In genomic region chr9:129672702-129673101, GRCh38 we compare ENCODE assay signal across 33 cellular contexts. TPM values are rescaled to one million over a fixed set of nuclear protein-coding genes. Genes with fewer than 3 reads are reported as not detected.
"Had no signal": no experiment of that assay in that cellular context is flagged by ENCODE, and none has a peak within 500 bp of the region (broad histone marks: within the 10 kb centered on the region; RNA-seq: fewer than 3 reads in every experiment).

No MANE protein-coding gene starts in this region.

- H3K36me3 Mint-ChIP-seq: activated CD8-positive, alpha-beta memory T cell treated with anti-CD3 and anti-CD28 coated beads, Interleukin-2, amount 10 ng/mL, durations not matched to agents 7 days and 5 days; activated naive CD8-positive, alpha-beta T cell treated with anti-CD3 and anti-CD28 coated beads for 36 hours had no signal

- H3K4me3 ChIP-seq: MG63 had no signal

- ATAC-seq: activated CD8-positive, alpha-beta memory T cell treated with anti-CD3 and anti-CD28 coated beads, Interleukin-2, amount 10 ng/mL, durations not matched to agents 7 days and 5 days; activated T-cell treated with anti-CD3 and anti-CD28 coated beads, Interleukin-2, amount 50 U/mL, for 72 hours; activated T-helper 17 cell treated with anti-CD3 and anti-CD28 coated beads, Interleukin-2, amount 50 U/mL, for 72 hours had no signal

- DNase-seq: activated CD4-positive, alpha-beta memory T cell treated with anti-CD3 and anti-CD28 coated beads, Interleukin-2, amount 10 ng/mL, durations not matched to agents 7 days and 5 days; activated CD4-positive, alpha-beta T cell treated with anti-CD3 and anti-CD28 coated beads for 1 hour; activated CD4-positive, alpha-beta T cell treated with anti-CD3 and anti-CD28 coated beads for 48 hours; activated CD4-positive, CD25-positive, alpha-beta regulatory T cell; activated CD8-positive, alpha-beta memory T cell treated with anti-CD3 and anti-CD28 coated beads for 24 hours; activated CD8-positive, alpha-beta memory T cell treated with anti-CD3 and anti-CD28 coated beads, Interleukin-2, amount 10 ng/mL, durations not matched to agents 7 days and 5 days; activated CD8-positive, alpha-beta memory T cell treated with anti-CD3 and anti-CD28 coated beads, Interleukin-2, amount 50 U/mL, for 48 hours; activated effector memory CD4-positive, alpha-beta T cell treated with anti-CD3 and anti-CD28 coated beads, Interleukin-2, amount 50 U/mL, for 16 hours; activated naive CD4-positive, alpha-beta T cell; activated naive CD4-positive, alpha-beta T cell treated with anti-CD3 and anti-CD28 coated beads, Interleukin-2, amount 50 U/mL, for 16 hours; activated naive CD8-positive, alpha-beta T cell treated with anti-CD3 and anti-CD28 coated beads for 36 hours; activated T-cell treated with anti-CD3 and anti-CD28 coated beads, Interleukin-2, amount 50 U/mL, for 72 hours; amniotic stem cell; aorta; brain microvascular endothelial cell; central memory CD4-positive, alpha-beta T cell; Kasumi-1; MG63; MV-4-11; NCI-H1092; NCI-H1436 treated with DMSO at 0.1 percent for 48 hours; NCI-H1694 treated with DMSO at 0.1 percent for 48 hours; NCI-H2029; NCI-H345; NCI-H524 treated with DMSO at 0.1 percent for 48 hours; NK-92 treated with Interleukin-12 subunit alpha and Interleukin-12 subunit beta, amount 100 ng/mL, for 24 hours; Right ventricle myocardium superior; T1000; WERI-Rb-1 had no signal

- H3K36me3 ChIP-seq: brain microvascular endothelial cell, MG63, WERI-Rb-1 had no signal

- H3K9me3 ChIP-seq: MG63 had no signal

- H3K27ac ChIP-seq: brain microvascular endothelial cell, WERI-Rb-1 had no signal

- H3K27ac Mint-ChIP-seq: activated CD4-positive, alpha-beta memory T cell treated with anti-CD3 and anti-CD28 coated beads, Interleukin-2, amount 10 ng/mL, durations not matched to agents 7 days and 5 days; activated CD8-positive, alpha-beta memory T cell treated with anti-CD3 and anti-CD28 coated beads, Interleukin-2, amount 10 ng/mL, durations not matched to agents 7 days and 5 days; activated naive CD8-positive, alpha-beta T cell treated with anti-CD3 and anti-CD28 coated beads for 36 hours; activated T-cell treated with anti-CD3 and anti-CD28 coated beads, Interleukin-2, amount 50 U/mL, for 72 hours; activated T-helper 17 cell treated with anti-CD3 and anti-CD28 coated beads, Interleukin-2, amount 50 U/mL, for 72 hours had no signal

- H3K4me1 Mint-ChIP-seq: activated naive CD8-positive, alpha-beta T cell treated with anti-CD3 and anti-CD28 coated beads for 36 hours; activated T-helper 17 cell treated with anti-CD3 and anti-CD28 coated beads, Interleukin-2, amount 50 U/mL, for 72 hours had no signal

- H3K27me3 ChIP-seq: MG63 had no signal

- H3K9me3 Mint-ChIP-seq: activated CD4-positive, alpha-beta memory T cell treated with anti-CD3 and anti-CD28 coated beads, Interleukin-2, amount 10 ng/mL, durations not matched to agents 7 days and 5 days; activated naive CD8-positive, alpha-beta T cell treated with anti-CD3 and anti-CD28 coated beads for 36 hours; activated T-cell treated with anti-CD3 and anti-CD28 coated beads, Interleukin-2, amount 50 U/mL, for 72 hours; activated T-helper 17 cell treated with anti-CD3 and anti-CD28 coated beads, Interleukin-2, amount 50 U/mL, for 72 hours had no signal

- H3K4me3 Mint-ChIP-seq: activated CD4-positive, alpha-beta memory T cell treated with anti-CD3 and anti-CD28 coated beads, Interleukin-2, amount 10 ng/mL, durations not matched to agents 7 days and 5 days; activated CD8-positive, alpha-beta memory T cell treated with anti-CD3 and anti-CD28 coated beads, Interleukin-2, amount 10 ng/mL, durations not matched to agents 7 days and 5 days; activated naive CD8-positive, alpha-beta T cell treated with anti-CD3 and anti-CD28 coated beads for 36 hours; activated T-cell treated with anti-CD3 and anti-CD28 coated beads, Interleukin-2, amount 50 U/mL, for 72 hours; activated T-helper 17 cell treated with anti-CD3 and anti-CD28 coated beads, Interleukin-2, amount 50 U/mL, for 72 hours had no signal

RNA-seq across cellular contexts. Expression of gene PRRX2, which starts 7.3 kb away (rescaled TPM):
- total RNA-seq: activated CD4-positive, alpha-beta memory T cell treated with anti-CD3 and anti-CD28 coated beads, Interleukin-2, amount 10 ng/mL, durations not matched to agents 7 days and 5 days; cerebellum had no signal

RNA-seq across cellular contexts. Expression of gene C9orf50, which starts 51.8 kb away (rescaled TPM):
- total RNA-seq: activated CD4-positive, alpha-beta memory T cell treated with anti-CD3 and anti-CD28 coated beads, Interleukin-2, amount 10 ng/mL, durations not matched to agents 7 days and 5 days; activated CD8-positive, alpha-beta memory T cell treated with anti-CD3 and anti-CD28 coated beads, Interleukin-2, amount 10 ng/mL, durations not matched to agents 7 days and 5 days; activated naive CD8-positive, alpha-beta T cell treated with anti-CD3 and anti-CD28 coated beads for 36 hours; activated T-helper 17 cell treated with anti-CD3 and anti-CD28 coated beads, Interleukin-2, amount 50 U/mL, for 72 hours; cerebellum; Right ventricle myocardium superior; T-helper 1 cell treated with Interleukin-12 subunit alpha and Interleukin-12 subunit beta and Interleukin-4 antibody, amounts not matched to agents 30 ng/mL and 1 ng/mL, for 36 hours; T-helper 2 cell treated with Interferon-gamma antibody and Interleukin-4, amounts not matched to agents 100 ng/mL and 5 ng/mL, for 36 hours had no signal
